Comparison of ENCODE assay signal across 1 cellular context in the genomic region with DNA sequence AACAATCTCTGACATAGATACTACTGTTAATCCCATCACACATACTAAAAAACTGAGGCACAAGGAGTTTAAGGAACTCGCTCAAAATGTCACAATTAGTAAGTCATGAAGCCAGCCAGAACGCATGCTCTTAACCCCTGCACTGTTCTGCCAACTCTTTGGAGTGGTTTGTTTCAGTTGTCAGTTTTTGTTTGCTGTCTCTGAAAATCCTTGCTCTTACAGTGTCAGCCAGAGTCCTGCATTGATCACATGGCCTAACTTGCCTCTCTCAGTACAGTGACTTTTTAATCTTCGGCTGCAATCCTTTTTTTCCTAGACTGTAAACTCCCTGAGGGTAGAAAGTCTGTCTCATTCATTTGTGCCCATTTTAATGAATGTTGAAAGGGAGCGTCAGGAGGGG.
TF ChIP-seq lines count a peak whose summit lies in the region.

No MANE protein-coding gene starts in this region.

TF ChIP-seq in SK-N-SH treated with all-trans-retinoic acid at 6 μM for 48 hours, 23 proteins besides CTCF, POLR2A, EP300 and RAD21 (continued from another document):
- TF ChIP-seq, protein P1, sequence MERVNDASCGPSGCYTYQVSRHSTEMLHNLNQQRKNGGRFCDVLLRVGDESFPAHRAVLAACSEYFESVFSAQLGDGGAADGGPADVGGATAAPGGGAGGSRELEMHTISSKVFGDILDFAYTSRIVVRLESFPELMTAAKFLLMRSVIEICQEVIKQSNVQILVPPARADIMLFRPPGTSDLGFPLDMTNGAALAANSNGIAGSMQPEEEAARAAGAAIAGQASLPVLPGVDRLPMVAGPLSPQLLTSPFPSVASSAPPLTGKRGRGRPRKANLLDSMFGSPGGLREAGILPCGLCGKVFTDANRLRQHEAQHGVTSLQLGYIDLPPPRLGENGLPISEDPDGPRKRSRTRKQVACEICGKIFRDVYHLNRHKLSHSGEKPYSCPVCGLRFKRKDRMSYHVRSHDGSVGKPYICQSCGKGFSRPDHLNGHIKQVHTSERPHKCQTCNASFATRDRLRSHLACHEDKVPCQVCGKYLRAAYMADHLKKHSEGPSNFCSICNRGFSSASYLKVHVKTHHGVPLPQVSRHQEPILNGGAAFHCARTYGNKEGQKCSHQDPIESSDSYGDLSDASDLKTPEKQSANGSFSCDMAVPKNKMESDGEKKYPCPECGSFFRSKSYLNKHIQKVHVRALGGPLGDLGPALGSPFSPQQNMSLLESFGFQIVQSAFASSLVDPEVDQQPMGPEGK (CRISPR knock-in tag; IDR thresholded peaks at IDR 0.05; ENCODE audit: borderline replicate concordance) = no peak
- TF ChIP-seq OSR1 (CRISPR knock-in tag; IDR thresholded peaks at IDR 0.05) (no peak), TOX (CRISPR knock-in tag; IDR thresholded peaks at IDR 0.05; ENCODE audit: borderline replicate concordance) (no peak), ZFP3 (CRISPR knock-in tag; IDR thresholded peaks at IDR 0.05) (no peak), ZNF565 (CRISPR knock-in tag; conservative IDR thresholded peaks at IDR 0.05; ENCODE audit: low read depth) (no peak), RARB (CRISPR knock-in tag; IDR thresholded peaks at IDR 0.05) (no peak), BACH2 (CRISPR knock-in tag; IDR thresholded peaks at IDR 0.05; ENCODE audit: borderline replicate concordance) (no peak), ISL1 (CRISPR knock-in tag; IDR thresholded peaks at IDR 0.05) (no peak), PPARA (CRISPR knock-in tag; IDR thresholded peaks at IDR 0.05; ENCODE audit: borderline replicate concordance) (no peak), ZFP30 (CRISPR knock-in tag; IDR thresholded peaks at IDR 0.05) (no peak), CSDC2 (CRISPR knock-in tag; IDR thresholded peaks at IDR 0.05) (no peak), ESRRG (CRISPR knock-in tag; IDR thresholded peaks at IDR 0.05) (no peak), GLIS3 (CRISPR knock-in tag; IDR thresholded peaks at IDR 0.05) (no peak), ZC3H10 (CRISPR knock-in tag; IDR thresholded peaks at IDR 0.05) (no peak)
- TF ChIP-seq, protein P2, sequence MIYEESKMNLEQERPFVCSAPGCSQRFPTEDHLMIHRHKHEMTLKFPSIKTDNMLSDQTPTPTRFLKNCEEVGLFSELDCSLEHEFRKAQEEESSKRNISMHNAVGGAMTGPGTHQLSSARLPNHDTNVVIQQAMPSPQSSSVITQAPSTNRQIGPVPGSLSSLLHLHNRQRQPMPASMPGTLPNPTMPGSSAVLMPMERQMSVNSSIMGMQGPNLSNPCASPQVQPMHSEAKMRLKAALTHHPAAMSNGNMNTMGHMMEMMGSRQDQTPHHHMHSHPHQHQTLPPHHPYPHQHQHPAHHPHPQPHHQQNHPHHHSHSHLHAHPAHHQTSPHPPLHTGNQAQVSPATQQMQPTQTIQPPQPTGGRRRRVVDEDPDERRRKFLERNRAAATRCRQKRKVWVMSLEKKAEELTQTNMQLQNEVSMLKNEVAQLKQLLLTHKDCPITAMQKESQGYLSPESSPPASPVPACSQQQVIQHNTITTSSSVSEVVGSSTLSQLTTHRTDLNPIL (CRISPR knock-in tag; IDR thresholded peaks at IDR 0.05; ENCODE audit: low read depth) = no peak
- TF ChIP-seq, protein P3, sequence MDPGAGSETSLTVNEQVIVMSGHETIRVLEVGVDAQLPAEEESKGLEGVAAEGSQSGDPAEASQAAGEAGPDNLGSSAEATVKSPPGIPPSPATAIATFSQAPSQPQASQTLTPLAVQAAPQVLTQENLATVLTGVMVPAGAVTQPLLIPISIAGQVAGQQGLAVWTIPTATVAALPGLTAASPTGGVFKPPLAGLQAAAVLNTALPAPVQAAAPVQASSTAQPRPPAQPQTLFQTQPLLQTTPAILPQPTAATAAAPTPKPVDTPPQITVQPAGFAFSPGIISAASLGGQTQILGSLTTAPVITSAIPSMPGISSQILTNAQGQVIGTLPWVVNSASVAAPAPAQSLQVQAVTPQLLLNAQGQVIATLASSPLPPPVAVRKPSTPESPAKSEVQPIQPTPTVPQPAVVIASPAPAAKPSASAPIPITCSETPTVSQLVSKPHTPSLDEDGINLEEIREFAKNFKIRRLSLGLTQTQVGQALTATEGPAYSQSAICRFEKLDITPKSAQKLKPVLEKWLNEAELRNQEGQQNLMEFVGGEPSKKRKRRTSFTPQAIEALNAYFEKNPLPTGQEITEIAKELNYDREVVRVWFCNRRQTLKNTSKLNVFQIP (CRISPR knock-in tag; IDR thresholded peaks at IDR 0.05; ENCODE audit: borderline replicate concordance, low read depth) = no peak
